In the genomic region with DNA sequence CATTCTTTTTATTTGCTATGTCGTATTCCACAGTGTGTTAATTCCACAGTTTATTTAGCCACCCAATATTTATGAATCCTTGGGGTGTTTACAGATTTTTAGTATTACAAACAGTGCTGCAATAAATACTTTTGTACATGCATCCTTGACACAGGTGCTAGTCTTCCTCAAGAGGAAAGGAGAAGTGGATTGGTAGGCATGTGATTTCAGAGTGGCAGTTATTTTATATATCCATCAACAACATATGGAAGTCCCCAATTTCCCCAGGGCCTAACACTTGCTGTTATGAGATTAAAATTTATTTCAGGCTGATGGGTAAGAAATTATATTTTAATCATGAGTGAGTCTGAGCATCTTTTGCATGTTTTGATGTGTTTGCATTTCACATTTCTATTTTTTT, we compare ENCODE assay signal across 25 cellular contexts.
"Had no signal": no experiment of that assay in that cellular context is flagged by ENCODE, and none has a peak within 500 bp of the region (broad histone marks: within the 10 kb centered on the region; RNA-seq: fewer than 3 reads in every experiment).

No MANE protein-coding gene starts in this region.

- H3K27ac ChIP-seq: esophagus squamous epithelium, neural progenitor cell, parathyroid adenoma, right lobe of liver, thyroid gland, vagina had no signal

- H3K79me2 ChIP-seq: parathyroid adenoma had no signal

- H3K4me3 Mint-ChIP-seq: effector memory CD8-positive, alpha-beta T cell; mesothelial cell of epicardium; nephron; neural progenitor cell; stimulated activated naive CD8-positive, alpha-beta T cell treated with anti-CD3 and anti-CD28 coated beads, Interleukin-15, amount 100 ng/mL, for 72 hours had no signal

- H3K9me3 ChIP-seq: esophagus squamous epithelium, mucosa of descending colon, right lobe of liver, thyroid gland, vagina had no signal

- H3K4me3 ChIP-seq: esophagus squamous epithelium, lung, mucosa of descending colon, neural progenitor cell, right lobe of liver, thyroid gland, vagina had no signal

- H3K4me1 ChIP-seq: parathyroid adenoma had no signal

- H3K27ac Mint-ChIP-seq: mesothelial cell of epicardium; neural progenitor cell; progenitor cell of endocrine pancreas; stimulated activated naive CD8-positive, alpha-beta T cell treated with anti-CD3 and anti-CD28 coated beads, Interleukin-15, amount 100 ng/mL, for 72 hours had no signal

- H3K9me3 Mint-ChIP-seq: effector memory CD8-positive, alpha-beta T cell; mesothelial cell of epicardium; nephron; neural progenitor cell; stimulated activated naive CD8-positive, alpha-beta T cell treated with anti-CD3 and anti-CD28 coated beads, Interleukin-15, amount 100 ng/mL, for 72 hours had no signal

- DNase-seq: cortex of kidney; effector memory CD8-positive, alpha-beta T cell; erythroblast; esophagus squamous epithelium; foreskin melanocyte; kidney; mesenchymal stem cell; mucosa of descending colon; naive thymus-derived CD4-positive, alpha-beta T cell; right lobe of liver; small intestine; stimulated activated CD4-positive, alpha-beta T cell treated with anti-CD3 and anti-CD28 coated beads, Interleukin-15, amount 100 ng/mL, for 24 hours; stimulated activated CD4-positive, alpha-beta T cell treated with anti-CD3 and anti-CD28 coated beads, Interleukin-2, amount 100 ng/mL, for 48 hours; stimulated activated naive CD4-positive, alpha-beta T cell; stimulated activated naive CD8-positive, alpha-beta T cell treated with anti-CD3 and anti-CD28 coated beads, Interleukin-15, amount 100 ng/mL, for 72 hours; thyroid gland; trophoblast cell had no signal

- H3K27me3 Mint-ChIP-seq: effector memory CD8-positive, alpha-beta T cell; naive thymus-derived CD4-positive, alpha-beta T cell; progenitor cell of endocrine pancreas; stimulated activated naive CD8-positive, alpha-beta T cell treated with anti-CD3 and anti-CD28 coated beads, Interleukin-15, amount 100 ng/mL, for 72 hours had no signal

- ATAC-seq: effector memory CD8-positive, alpha-beta T cell; left lobe of liver; mucosa of descending colon; naive thymus-derived CD4-positive, alpha-beta T cell; right lobe of liver had no signal

- H3K4me2 ChIP-seq: neural progenitor cell had no signal

- H3K27me3 ChIP-seq: esophagus squamous epithelium, neural progenitor cell, right lobe of liver, thyroid gland, vagina had no signal

- H3K36me3 ChIP-seq: neural progenitor cell, right lobe of liver had no signal

- H2AFZ ChIP-seq: neural progenitor cell, parathyroid adenoma had no signal
